9 cellular contexts compared by ENCODE assay signal in the genomic region with DNA sequence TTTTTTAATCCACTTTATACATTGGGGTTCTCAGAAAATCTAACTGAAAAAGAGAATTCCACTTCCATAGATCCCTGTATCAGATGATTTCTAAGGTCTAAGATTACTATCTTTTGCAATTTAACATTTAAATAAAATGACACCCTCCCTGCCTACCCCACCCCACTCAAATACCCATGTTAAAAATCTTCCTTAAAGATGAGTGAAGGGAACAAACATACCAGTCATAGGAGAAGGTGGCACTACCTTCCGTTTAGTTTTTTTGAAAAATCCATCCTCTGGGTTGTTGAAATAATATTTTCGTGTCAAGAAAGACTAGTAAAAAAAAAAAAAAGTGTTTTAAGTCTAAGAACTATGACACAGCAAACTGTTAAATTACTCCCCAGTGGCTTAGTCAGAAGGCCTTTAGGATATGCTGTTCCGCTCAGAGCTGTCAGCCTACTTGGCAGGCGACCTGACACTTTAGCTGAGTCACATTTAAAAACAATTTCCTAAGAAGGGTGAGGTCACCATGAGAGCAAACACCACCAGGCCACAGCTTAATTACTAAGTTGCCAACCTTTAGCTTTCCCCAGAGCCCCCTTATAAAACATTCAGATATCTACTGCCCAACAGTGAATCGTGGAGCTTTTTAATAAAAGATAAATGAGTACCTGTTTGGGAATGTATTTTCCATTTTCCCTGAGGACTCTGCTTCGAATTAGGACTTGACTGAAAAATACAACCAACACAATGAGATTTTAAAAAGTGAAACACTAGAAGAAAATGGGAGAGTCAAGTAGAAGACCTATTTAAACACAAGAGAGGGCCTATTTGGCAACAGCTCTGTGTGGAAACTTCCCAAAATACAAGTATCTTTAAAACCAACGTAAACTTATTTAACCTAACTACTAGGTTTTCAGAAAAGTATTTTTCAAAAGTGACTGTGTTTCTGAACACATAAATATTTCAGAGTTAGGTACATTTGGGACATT. TPM values are rescaled to one million over a fixed set of nuclear protein-coding genes. Genes with fewer than 3 reads are reported as not detected.
DNase-seq lines count a peak whose midpoint lies in the region; ATAC-seq, FAIRE-seq and TF ChIP-seq lines count a peak whose summit lies in the region.
"Had no signal": no experiment of that assay in that cellular context is flagged by ENCODE, and none has a peak within 500 bp of the region (broad histone marks: within the 10 kb centered on the region; RNA-seq: fewer than 3 reads in every experiment).

No MANE protein-coding gene starts in this region.

- H3K9me3 ChIP-seq in HepG2 (ENCODE audit: low read length), result no peaks in the 10 kb centered on the region

- TF ChIP-seq POLR2A in HepG2 (IDR thresholded peaks at IDR 0.05; ENCODE audit: insufficient read depth in 1 of 2, low read depth in 2 of 2, low read length in 2 of 2), result no peak

- H3K27me3 ChIP-seq in HepG2 (ENCODE audit: control insufficient read depth in 1 of 2, insufficient read depth in 2 of 2, low read length in 2 of 2), result no peaks in the 10 kb centered on the region

- POLR2A ChIA-PET in HepG2 (lab: Yijun Ruan, JAX), result interaction anchor here (0.5 to 1.6 kb wide), 9 partner anchors 9 to 182 kb away, joined by 3 to 5 read pairs (median 3); partner anchors contain the start of genes CRELD1, EMC3 and IL17RE

- ATAC-seq in activated CD4-positive, CD25-positive, alpha-beta regulatory T cell treated with anti-CD3 and anti-CD28 coated beads, Interleukin-2, amount 50 U/mL, for 24 hours, result peak; percentile 95 to 99
- ATAC-seq in HepG2 (peak; percentile 97), GM18867 (IDR thresholded peaks at IDR 0.05; ENCODE audit: unreplicated experiment) (no peak)

- 0 out of 4 replicates have a peak, but pooled peaks of 1 of the 2 experiments have one; percentile 33 for TF ChIP-seq EP300 in HepG2 (IDR thresholded peaks at IDR 0.05; ENCODE audit: low read depth in 2 of 2, low read length in 2 of 2)
- TF ChIP-seq EP300 in HepG2 (CRISPR knock-in tag; IDR thresholded peaks at IDR 0.05; ENCODE audit: borderline replicate concordance), result no peak

- H3K27ac ChIP-seq in caudate nucleus (ENCODE audit: low read depth, low read length) (peak overlapping the region; percentile 84), HepG2 (ENCODE audit: extremely low read length, insufficient read depth, low read length) (peak overlapping the region; percentile 66)

- H3K4me3 ChIP-seq in HepG2 (replicated peaks in 1 of 3; ENCODE audit: insufficient read depth in 1 of 3, low read depth in 2 of 3, low read length in 3 of 3), result no peak overlapping the region

- intact Hi-C loops in HepG2 (cut with micrococcal nuclease; ENCODE audit: unreplicated experiment), result no loop called here

- peak; percentile 70 for FAIRE-seq in HepG2 (lab: Jason Lieb, UNC)

- BruUV-seq in HepG2 (replicated peaks; lab: Mats Ljungman, UMichigan), result TSS peak; percentile 62

- 34% methylated on average over 7 of the region's 7 CpGs for WGBS in HepG2 (ENCODE audit: low lambda C conversion rate)

- no peaks in the 10 kb centered on the region for H4K20me1 ChIP-seq in HepG2 (ENCODE audit: insufficient read depth, low read length)

- TF ChIP-seq RAD21 in HepG2 (CRISPR knock-in tag; IDR thresholded peaks at IDR 0.05), result no peak

- H3K36me3 ChIP-seq in HepG2 (replicated peaks in 1 of 2; ENCODE audit: control insufficient read depth in 1 of 2, insufficient read depth in 2 of 2, low read length in 2 of 2), result peaks cover 5 to 26% of the 10 kb centered on the region in 2 experiments

- no peak overlapping the region for H2AFZ ChIP-seq in HepG2 (ENCODE audit: low read length)

- in situ Hi-C loops in HepG2 (cut with HindIII; ENCODE audit: extremely low pct_ligation_motif_present, low pct_unique_long_range_greater_than_20kb), result no loop called here

- peak overlapping the region; percentile 12; the same call in 1 of the 2 replicates for H3K4me2 ChIP-seq in HepG2 (ENCODE audit: low read depth, low read length)

- H3K9ac ChIP-seq in HepG2 (ENCODE audit: insufficient read depth, low read depth, low read length), result peak overlapping the region; percentile 29; the same call in 1 of the 2 replicates

- DNase-seq in activated CD4-positive, CD25-positive, alpha-beta regulatory T cell treated with anti-CD3 and anti-CD28 coated beads, Interleukin-2, amount 50 U/mL, for 72 hours, result no peak
- DNase-seq in OCI-M2 (lab: John Stamatoyannopoulos, UW; ENCODE audit: unreplicated experiment) (peak; percentile 31), caudate nucleus (lab: John Stamatoyannopoulos, UW) (peak in 26 of 61 donors; percentile 4 to 77 (median 16)), HepG2 (ENCODE audit: low spot score) (peak; percentile 86), stromal cell of bone marrow (ENCODE audit: low read depth) (peak; percentile 99), NCI-H82 treated with DMSO at 0.1 percent for 48 hours (lab: John Stamatoyannopoulos, UW; ENCODE audit: unreplicated experiment) (no peak)
- DNase-seq: activated B cell treated with CpG ODN at 0.5 μM for 24 hours had no signal

- CTCF ChIA-PET in HepG2 (lab: Yijun Ruan, JAX; ENCODE audit: low intra/inter-chr PET ratio, low total read pairs), result no interaction called here

- H3K79me2 ChIP-seq in HepG2 (ENCODE audit: insufficient read depth, low read length), result no peaks in the 10 kb centered on the region

- H3K4me1 ChIP-seq in HepG2 (ENCODE audit: insufficient read depth, low read length), result peaks cover 37% of the 10 kb centered on the region

- no peak for TF ChIP-seq CTCF in HepG2 (CRISPR knock-in tag; IDR thresholded peaks at IDR 0.05)

RNA-seq across cellular contexts. Expression of gene EMC3, which starts 9.6 kb away (rescaled TPM):
- total RNA-seq in HepG2 (2016; rRNA removed; fragmentation: Illumina TruSeq; extraction: Trizol), result 40.8 and 66.8 TPM in 2 replicates
- total RNA-seq in HepG2 (2016; cell fraction: cytosol; rRNA removed; fragmentation: Illumina TruSeq; extraction: Trizol; ENCODE audit: low read depth), result 14.6 and 17.1 TPM in 2 replicates
- 41.6 and 65.7 TPM in 2 replicates for total RNA-seq in HepG2 (2016; cell fraction: insoluble cytoplasmic fraction; rRNA removed; fragmentation: Illumina TruSeq; extraction: Trizol)
- 19.9 and 22.1 TPM in 2 replicates for total RNA-seq in HepG2 (2016; cell fraction: membrane; rRNA removed; fragmentation: Illumina TruSeq; extraction: Trizol)
- 47.8 and 53.5 TPM in 2 replicates for total RNA-seq in HepG2 (2016; cell fraction: nucleus; rRNA removed; fragmentation: Illumina TruSeq; extraction: Trizol)
- polyA plus RNA-seq in HepG2 (2011; rRNA removed), result 86.6 and 90.5 TPM in 2 replicates
- 65.3 and 87.0 TPM in 2 replicates for polyA plus RNA-seq in HepG2 (2011; cell fraction: cytosol; rRNA removed)
- polyA plus RNA-seq in HepG2 (2011; cell fraction: nucleus; rRNA removed), result 27.6 and 31.9 TPM in 2 replicates
- 39.7 and 61.7 TPM in 2 replicates for polyA plus RNA-seq in HepG2 (2012)
- polyA plus RNA-seq in HepG2 (2016; cell fraction: cytosol; fragmentation: Illumina TruSeq; extraction: Trizol; ENCODE audit: low read depth), result 24.0 and 26.2 TPM in 2 replicates
- 36.3 and 39.9 TPM in 2 replicates for polyA plus RNA-seq in HepG2 (2016; cell fraction: insoluble cytoplasmic fraction; fragmentation: Illumina TruSeq; extraction: Trizol; ENCODE audit: low read depth)
- polyA plus RNA-seq in HepG2 (2016; cell fraction: membrane; fragmentation: Illumina TruSeq; extraction: Trizol; ENCODE audit: low read depth), result 16.5 and 19.2 TPM in 2 replicates
- polyA plus RNA-seq in HepG2 (2016; cell fraction: nucleus; fragmentation: Illumina TruSeq; extraction: Trizol; ENCODE audit: insufficient read depth, low read depth), result 76.8 and 84.3 TPM in 2 replicates
- polyA minus RNA-seq in HepG2 (2011; rRNA and poly(A)+ RNA removed; ENCODE audit: low replicate concordance), result 52.3 and 99.5 TPM in 2 replicates
- 18.1 and 22.0 TPM in 2 replicates for polyA minus RNA-seq in HepG2 (2011; cell fraction: cytosol; rRNA and poly(A)+ RNA removed)
- 11.1 and 14.2 TPM in 2 replicates for polyA minus RNA-seq in HepG2 (2011; cell fraction: nucleus; rRNA and poly(A)+ RNA removed)

RNA-seq across cellular contexts. Expression of gene PRRT3, which starts 24.8 kb away (rescaled TPM):
- total RNA-seq in HepG2 (2016; rRNA removed; fragmentation: Illumina TruSeq; extraction: Trizol), result 0.29 and 0.44 TPM in 2 replicates
- total RNA-seq in HepG2 (2016; cell fraction: cytosol; rRNA removed; fragmentation: Illumina TruSeq; extraction: Trizol; ENCODE audit: low read depth), result 0.30 and 0.44 TPM in 2 replicates
- 0.19 and 0.37 TPM in 2 replicates for total RNA-seq in HepG2 (2016; cell fraction: insoluble cytoplasmic fraction; rRNA removed; fragmentation: Illumina TruSeq; extraction: Trizol)
- total RNA-seq in HepG2 (2016; cell fraction: membrane; rRNA removed; fragmentation: Illumina TruSeq; extraction: Trizol), result 0.37 and 0.41 TPM in 2 replicates
- total RNA-seq in HepG2 (2016; cell fraction: nucleus; rRNA removed; fragmentation: Illumina TruSeq; extraction: Trizol), result 0.34 and 0.47 TPM in 2 replicates
- polyA plus RNA-seq in HepG2 (2011; rRNA removed), result 0.22 and 0.26 TPM in 2 replicates
- polyA plus RNA-seq in HepG2 (2011; cell fraction: cytosol; rRNA removed), result 0.21 and 0.32 TPM in 2 replicates
- 0.61 and 0.68 TPM in 2 replicates for polyA plus RNA-seq in HepG2 (2011; cell fraction: nucleus; rRNA removed)
- 0.27 and 0.59 TPM in 2 replicates for polyA plus RNA-seq in HepG2 (2012)
- polyA plus RNA-seq in HepG2 (2016; cell fraction: cytosol; fragmentation: Illumina TruSeq; extraction: Trizol; ENCODE audit: low read depth), result 0.18 and 0.20 TPM in 2 replicates
- polyA plus RNA-seq in HepG2 (2016; cell fraction: insoluble cytoplasmic fraction; fragmentation: Illumina TruSeq; extraction: Trizol; ENCODE audit: low read depth), result 0.21 and 0.25 TPM in 2 replicates
- 0.25 and 0.29 TPM in 2 replicates for polyA plus RNA-seq in HepG2 (2016; cell fraction: membrane; fragmentation: Illumina TruSeq; extraction: Trizol; ENCODE audit: low read depth)
- 0.30 and 0.43 TPM in 2 replicates for polyA plus RNA-seq in HepG2 (2016; cell fraction: nucleus; fragmentation: Illumina TruSeq; extraction: Trizol; ENCODE audit: insufficient read depth, low read depth)
- polyA minus RNA-seq in HepG2 (2011; rRNA and poly(A)+ RNA removed; ENCODE audit: low replicate concordance), result 0.63 and 0.66 TPM in 2 replicates
- 0.18 and 0.30 TPM in 2 replicates for polyA minus RNA-seq in HepG2 (2011; cell fraction: cytosol; rRNA and poly(A)+ RNA removed)
- polyA minus RNA-seq in HepG2 (2011; cell fraction: nucleus; rRNA and poly(A)+ RNA removed), result 0.75 and 0.90 TPM in 2 replicates

RNA-seq across cellular contexts. Expression of gene CRELD1, which starts 43.4 kb away (rescaled TPM):
- total RNA-seq in HepG2 (2016; rRNA removed; fragmentation: Illumina TruSeq; extraction: Trizol), result 12.0 and 27.1 TPM in 2 replicates
- 5.5 and 6.3 TPM in 2 replicates for total RNA-seq in HepG2 (2016; cell fraction: cytosol; rRNA removed; fragmentation: Illumina TruSeq; extraction: Trizol; ENCODE audit: low read depth)
- total RNA-seq in HepG2 (2016; cell fraction: insoluble cytoplasmic fraction; rRNA removed; fragmentation: Illumina TruSeq; extraction: Trizol), result 10.5 and 28.2 TPM in 2 replicates
- total RNA-seq in HepG2 (2016; cell fraction: membrane; rRNA removed; fragmentation: Illumina TruSeq; extraction: Trizol), result 8.2 and 8.3 TPM in 2 replicates
- total RNA-seq in HepG2 (2016; cell fraction: nucleus; rRNA removed; fragmentation: Illumina TruSeq; extraction: Trizol), result 29.9 and 34.8 TPM in 2 replicates
- 61.9 and 75.9 TPM in 2 replicates for polyA plus RNA-seq in HepG2 (2011; rRNA removed)
- polyA plus RNA-seq in HepG2 (2011; cell fraction: cytosol; rRNA removed), result 73.8 and 82.2 TPM in 2 replicates
- 172 and 195 TPM in 2 replicates for polyA plus RNA-seq in HepG2 (2011; cell fraction: nucleus; rRNA removed)
- polyA plus RNA-seq in HepG2 (2012), result 41.6 and 60.4 TPM in 2 replicates
- polyA plus RNA-seq in HepG2 (2016; cell fraction: cytosol; fragmentation: Illumina TruSeq; extraction: Trizol; ENCODE audit: low read depth), result 3.9 and 4.5 TPM in 2 replicates
- 9.1 and 10.0 TPM in 2 replicates for polyA plus RNA-seq in HepG2 (2016; cell fraction: insoluble cytoplasmic fraction; fragmentation: Illumina TruSeq; extraction: Trizol; ENCODE audit: low read depth)
- 6.9 and 8.5 TPM in 2 replicates for polyA plus RNA-seq in HepG2 (2016; cell fraction: membrane; fragmentation: Illumina TruSeq; extraction: Trizol; ENCODE audit: low read depth)
- polyA plus RNA-seq in HepG2 (2016; cell fraction: nucleus; fragmentation: Illumina TruSeq; extraction: Trizol; ENCODE audit: insufficient read depth, low read depth), result 74.9 and 77.9 TPM in 2 replicates
- polyA minus RNA-seq in HepG2 (2011; rRNA and poly(A)+ RNA removed; ENCODE audit: low replicate concordance), result 9.2 and 39.2 TPM in 2 replicates
- polyA minus RNA-seq in HepG2 (2011; cell fraction: cytosol; rRNA and poly(A)+ RNA removed), result 10.7 and 13.6 TPM in 2 replicates
- polyA minus RNA-seq in HepG2 (2011; cell fraction: nucleus; rRNA and poly(A)+ RNA removed), result 19.3 and 20.9 TPM in 2 replicates

RNA-seq across cellular contexts. Expression of gene FANCD2, which starts 49.2 kb away (rescaled TPM):
- total RNA-seq in HepG2 (2016; rRNA removed; fragmentation: Illumina TruSeq; extraction: Trizol), result 42.0 and 51.9 TPM in 2 replicates
- 7.2 and 11.1 TPM in 2 replicates for total RNA-seq in HepG2 (2016; cell fraction: cytosol; rRNA removed; fragmentation: Illumina TruSeq; extraction: Trizol; ENCODE audit: low read depth)
- 43.6 and 50.7 TPM in 2 replicates for total RNA-seq in HepG2 (2016; cell fraction: insoluble cytoplasmic fraction; rRNA removed; fragmentation: Illumina TruSeq; extraction: Trizol)
- 12.3 and 17.6 TPM in 2 replicates for total RNA-seq in HepG2 (2016; cell fraction: membrane; rRNA removed; fragmentation: Illumina TruSeq; extraction: Trizol)
- total RNA-seq in HepG2 (2016; cell fraction: nucleus; rRNA removed; fragmentation: Illumina TruSeq; extraction: Trizol), result 36.8 and 37.0 TPM in 2 replicates
- 7.7 and 10.1 TPM in 2 replicates for polyA plus RNA-seq in HepG2 (2011; rRNA removed)
- polyA plus RNA-seq in HepG2 (2011; cell fraction: cytosol; rRNA removed), result 4.6 and 4.7 TPM in 2 replicates
- 12.9 and 16.1 TPM in 2 replicates for polyA plus RNA-seq in HepG2 (2011; cell fraction: nucleus; rRNA removed)
- 6.2 and 11.1 TPM in 2 replicates for polyA plus RNA-seq in HepG2 (2012)
- 1.6 and 2.0 TPM in 2 replicates for polyA plus RNA-seq in HepG2 (2016; cell fraction: cytosol; fragmentation: Illumina TruSeq; extraction: Trizol; ENCODE audit: low read depth)
- polyA plus RNA-seq in HepG2 (2016; cell fraction: insoluble cytoplasmic fraction; fragmentation: Illumina TruSeq; extraction: Trizol; ENCODE audit: low read depth), result 22.4 and 28.6 TPM in 2 replicates
- polyA plus RNA-seq in HepG2 (2016; cell fraction: membrane; fragmentation: Illumina TruSeq; extraction: Trizol; ENCODE audit: low read depth), result 2.9 and 4.6 TPM in 2 replicates
- 45.0 and 47.0 TPM in 2 replicates for polyA plus RNA-seq in HepG2 (2016; cell fraction: nucleus; fragmentation: Illumina TruSeq; extraction: Trizol; ENCODE audit: insufficient read depth, low read depth)
- 14.3 and 46.5 TPM in 2 replicates for polyA minus RNA-seq in HepG2 (2011; rRNA and poly(A)+ RNA removed; ENCODE audit: low replicate concordance)
- 13.4 and 17.9 TPM in 2 replicates for polyA minus RNA-seq in HepG2 (2011; cell fraction: cytosol; rRNA and poly(A)+ RNA removed)
- polyA minus RNA-seq in HepG2 (2011; cell fraction: nucleus; rRNA and poly(A)+ RNA removed), result 22.5 and 25.8 TPM in 2 replicates

Comparison
In these comparisons a context has a peak if more than half of its experiments do, and no peak if none do; other contexts are left out.
1. DNase-seq: peak in OCI-M2 (single experiment), HepG2 (single experiment) and stromal cell of bone marrow (single experiment); none in activated CD4-positive, CD25-positive, alpha-beta regulatory T cell treated with anti-CD3 and anti-CD28 coated beads, Interleukin-2, amount 50 U/mL, for 72 hours (single experiment) and NCI-H82 treated with DMSO at 0.1 percent for 48 hours (single experiment).